Comparison of ENCODE assay signal across 6 cellular contexts in the genomic region with DNA sequence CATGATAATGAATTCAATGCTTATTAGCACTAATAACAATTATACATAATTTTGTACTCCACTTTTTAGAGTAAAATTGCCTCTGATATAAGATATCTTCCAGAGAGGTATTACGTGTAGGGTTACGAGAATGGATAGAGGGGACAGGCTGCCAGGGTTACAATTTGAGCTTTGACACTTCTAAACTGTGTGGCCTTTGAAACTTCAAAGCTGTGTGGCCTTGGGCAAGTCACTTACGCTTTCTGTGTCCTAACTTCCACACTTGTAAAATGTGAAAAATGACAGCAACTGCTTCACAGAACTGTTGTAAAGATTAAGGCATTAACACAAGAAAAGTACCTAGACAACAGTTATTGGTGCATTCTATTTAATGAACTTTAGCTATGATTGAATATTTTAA.
"Had no signal": no experiment of that assay in that cellular context is flagged by ENCODE, and none has a peak within 500 bp of the region (broad histone marks: within the 10 kb centered on the region; RNA-seq: fewer than 3 reads in every experiment).

No MANE protein-coding gene starts in this region.

- ATAC-seq: K562 had no signal

- H3K27ac ChIP-seq: HL-60 had no signal

- H3K9me3 Mint-ChIP-seq: IgD-negative memory B cell had no signal

- H3K27ac Mint-ChIP-seq: IgD-negative memory B cell had no signal

- DNase-seq: IMR-90, KBM-7 had no signal

- H3K4me1 Mint-ChIP-seq: IgD-negative memory B cell had no signal

- H3K4me3 ChIP-seq: K562 had no signal

- H3K36me3 Mint-ChIP-seq: IgD-negative memory B cell had no signal

- H3K4me3 Mint-ChIP-seq: IgD-negative memory B cell had no signal

- FAIRE-seq: HTR-8/SVneo, K562 had no signal
